ENCODE assay signal across 17 cellular contexts in genomic region chr1:165764277-165764676, GRCh38. TPM values are rescaled to one million over a fixed set of nuclear protein-coding genes. Genes with fewer than 3 reads are reported as not detected.
A peak's percentile ranks its signal among the peaks of the same experiment; 100 is the strongest.
DNase-seq lines count a peak whose midpoint lies in the region; ATAC-seq, FAIRE-seq and TF ChIP-seq lines count a peak whose summit lies in the region.
"Had no signal": no experiment of that assay in that cellular context is flagged by ENCODE, and none has a peak within 500 bp of the region (broad histone marks: within the 10 kb centered on the region; RNA-seq: fewer than 3 reads in every experiment).

No MANE protein-coding gene starts in this region.

- H3K9me2 ChIP-seq in SK-N-SH: no peaks in the 10 kb centered on the region

- H3K9me3 ChIP-seq in CD8-positive, alpha-beta memory T cell (ENCODE audit: low read length): no peaks in the 10 kb centered on the region
- no peaks in the 10 kb centered on the region for H3K9me3 ChIP-seq in SK-N-SH

- no peaks in the 10 kb centered on the region for H3K9me3 Mint-ChIP-seq in activated T-cell treated with anti-CD3 and anti-CD28 coated beads, Interleukin-2, amount 50 U/mL, for 24 hours
- no peaks in the 10 kb centered on the region for H3K9me3 Mint-ChIP-seq in activated T-cell treated with anti-CD3 and anti-CD28 coated beads, Interleukin-2, amount 50 U/mL, for 4 hours
- no peaks in the 10 kb centered on the region for H3K9me3 Mint-ChIP-seq in CD8-positive, alpha-beta memory T cell
- H3K9me3 Mint-ChIP-seq in activated T-helper 17 cell treated with anti-CD3 and anti-CD28 coated beads, Interleukin-2, amount 50 U/mL, for 72 hours: no peaks in the 10 kb centered on the region
- no peaks in the 10 kb centered on the region for H3K9me3 Mint-ChIP-seq in natural killer cell

- no peak overlapping the region for H3K4me3 ChIP-seq in CD8-positive, alpha-beta memory T cell (ENCODE audit: low read length)
- H3K4me3 ChIP-seq in SK-N-SH (ENCODE audit: low read depth in 2 of 2, low read length in 1 of 2): no peak overlapping the region

- WGBS in SK-N-SH (ENCODE audit: low lambda C conversion rate): 88% methylated on average over 1 of the region's 1 CpG

- peaks cover 80% of the 10 kb centered on the region for H3K79me2 ChIP-seq in SK-N-SH (ENCODE audit: insufficient read depth)

- intact Hi-C loops in natural killer cell (cut with micrococcal nuclease): no loop called here

- H3K27me3 ChIP-seq in CD8-positive, alpha-beta memory T cell (ENCODE audit: insufficient read depth, low read length, poor library complexity, severe bottlenecking): no peaks in the 10 kb centered on the region
- H3K27me3 ChIP-seq in SK-N-SH (ENCODE audit: insufficient read depth): no peaks in the 10 kb centered on the region

- peaks cover 42% of the 10 kb centered on the region for H3K4me1 ChIP-seq in CD8-positive, alpha-beta memory T cell (ENCODE audit: insufficient read depth, low read length)
- H3K4me1 ChIP-seq in SK-N-SH (ENCODE audit: control insufficient read depth in 1 of 2, insufficient read depth in 2 of 2, low read depth in 1 of 2, low read length in 1 of 2): peaks cover 4 to 7% of the 10 kb centered on the region in 2 experiments; a peak in 3 of 4 replicates

- H3K4me2 ChIP-seq in SK-N-SH: no peak overlapping the region

- ATAC-seq in activated T-cell treated with anti-CD3 and anti-CD28 coated beads, Interleukin-2, amount 50 U/mL, for 4 hours: no peak
- no peak for ATAC-seq in activated T-helper 17 cell treated with anti-CD3 and anti-CD28 coated beads, Interleukin-2, amount 50 U/mL, for 72 hours (replicated peaks)
- ATAC-seq in natural killer cell: no peak
- ATAC-seq in esophagus mucosa: no peak
- ATAC-seq: Panc1, Right ventricle myocardium inferior had no signal

- no peak for TF ChIP-seq CTCF in natural killer cell (IDR thresholded peaks at IDR 0.05)
- no peak for TF ChIP-seq CTCF in SK-N-SH (IDR thresholded peaks at IDR 0.05)
- no peak for TF ChIP-seq CTCF in D721Med (IDR thresholded peaks at IDR 0.05; ENCODE audit: insufficient read depth, missing control alignments)

- H3K27me3 Mint-ChIP-seq in activated T-cell treated with anti-CD3 and anti-CD28 coated beads, Interleukin-2, amount 50 U/mL, for 24 hours: no peaks in the 10 kb centered on the region
- H3K27me3 Mint-ChIP-seq in activated T-cell treated with anti-CD3 and anti-CD28 coated beads, Interleukin-2, amount 50 U/mL, for 4 hours (ENCODE audit: low read depth): no peaks in the 10 kb centered on the region
- H3K27me3 Mint-ChIP-seq in CD8-positive, alpha-beta memory T cell: peaks cover 0 to 2% of the 10 kb centered on the region in 2 donors
- no peaks in the 10 kb centered on the region for H3K27me3 Mint-ChIP-seq in activated T-helper 17 cell treated with anti-CD3 and anti-CD28 coated beads, Interleukin-2, amount 50 U/mL, for 72 hours
- H3K27me3 Mint-ChIP-seq in natural killer cell (ENCODE audit: low read depth in 2 of 2): no peaks in the 10 kb centered on the region

- CTCF ChIA-PET in CD8-positive, alpha-beta memory T cell (lab: Charles Lee): no interaction called here
- CTCF ChIA-PET in SK-N-SH (lab: Yijun Ruan, JAX): no interaction called here

- H3K4me1 Mint-ChIP-seq in activated T-cell treated with anti-CD3 and anti-CD28 coated beads, Interleukin-2, amount 50 U/mL, for 24 hours (ENCODE audit: low read depth): peaks cover 66% of the 10 kb centered on the region
- H3K4me1 Mint-ChIP-seq in activated T-cell treated with anti-CD3 and anti-CD28 coated beads, Interleukin-2, amount 50 U/mL, for 4 hours (ENCODE audit: low read depth): peaks cover 65% of the 10 kb centered on the region
- H3K4me1 Mint-ChIP-seq in CD8-positive, alpha-beta memory T cell: peaks cover 63 to 85% (median 83%) of the 10 kb centered on the region in 3 donors
- peaks cover 47% of the 10 kb centered on the region for H3K4me1 Mint-ChIP-seq in activated T-helper 17 cell treated with anti-CD3 and anti-CD28 coated beads, Interleukin-2, amount 50 U/mL, for 72 hours
- peaks cover 52 to 56% of the 10 kb centered on the region in 2 donors for H3K4me1 Mint-ChIP-seq in natural killer cell

- no peak for TF ChIP-seq RAD21 in SK-N-SH (IDR thresholded peaks at IDR 0.05; ENCODE audit: low read length)

- POLR2A ChIA-PET in CD8-positive, alpha-beta memory T cell (lab: Charles Lee): no interaction called here
- POLR2A ChIA-PET in SK-N-SH (lab: Yijun Ruan, JAX): no interaction called here

- peaks cover 17% of the 10 kb centered on the region for H3K36me3 ChIP-seq in CD8-positive, alpha-beta memory T cell (ENCODE audit: insufficient read depth, low read length)
- H3K36me3 ChIP-seq in SK-N-SH (replicated peaks in 1 of 2; ENCODE audit: control insufficient read depth in 1 of 2, insufficient read depth in 2 of 2, low read length in 1 of 2): peaks cover 50 to 55% of the 10 kb centered on the region in 2 experiments

- H3F3A ChIP-seq in SK-N-SH (replicated peaks; ENCODE audit: insufficient read depth): no peaks in the 10 kb centered on the region

- H3K27ac ChIP-seq in CD8-positive, alpha-beta memory T cell (ENCODE audit: low read depth, low read length): no peak overlapping the region
- no peak overlapping the region for H3K27ac ChIP-seq in SK-N-SH (ENCODE audit: low read depth in 2 of 2, low read length in 1 of 2)

- no peak overlapping the region for H3K9ac ChIP-seq in SK-N-SH

- peak overlapping the region; percentile 0 for H3K4me3 Mint-ChIP-seq in activated T-cell treated with anti-CD3 and anti-CD28 coated beads, Interleukin-2, amount 50 U/mL, for 24 hours
- H3K4me3 Mint-ChIP-seq in activated T-cell treated with anti-CD3 and anti-CD28 coated beads, Interleukin-2, amount 50 U/mL, for 4 hours: no peak overlapping the region
- H3K4me3 Mint-ChIP-seq in CD8-positive, alpha-beta memory T cell: peak overlapping the region in 5 of 7 donors; percentile 0 to 32 (median 9)
- H3K4me3 Mint-ChIP-seq in activated T-helper 17 cell treated with anti-CD3 and anti-CD28 coated beads, Interleukin-2, amount 50 U/mL, for 72 hours: peak overlapping the region; percentile 50
- no peak overlapping the region for H3K4me3 Mint-ChIP-seq in natural killer cell

- no peaks in the 10 kb centered on the region for H4K20me1 ChIP-seq in SK-N-SH (ENCODE audit: insufficient read depth)

- H3K36me3 Mint-ChIP-seq in activated T-cell treated with anti-CD3 and anti-CD28 coated beads, Interleukin-2, amount 50 U/mL, for 24 hours (ENCODE audit: low read depth): peaks cover 81% of the 10 kb centered on the region
- H3K36me3 Mint-ChIP-seq in activated T-cell treated with anti-CD3 and anti-CD28 coated beads, Interleukin-2, amount 50 U/mL, for 4 hours (ENCODE audit: insufficient read depth): peaks cover 52% of the 10 kb centered on the region
- peaks cover 9 to 76% (median 30%) of the 10 kb centered on the region in 3 donors for H3K36me3 Mint-ChIP-seq in CD8-positive, alpha-beta memory T cell
- H3K36me3 Mint-ChIP-seq in activated T-helper 17 cell treated with anti-CD3 and anti-CD28 coated beads, Interleukin-2, amount 50 U/mL, for 72 hours (ENCODE audit: low read depth): peaks cover 93% of the 10 kb centered on the region
- peaks cover 9% of the 10 kb centered on the region for H3K36me3 Mint-ChIP-seq in natural killer cell

- H2AFZ ChIP-seq in SK-N-SH (ENCODE audit: low read depth): no peak overlapping the region

- TF ChIP-seq EP300 in SK-N-SH (IDR thresholded peaks at IDR 0.05; ENCODE audit: borderline replicate concordance in 1 of 2, low read depth in 1 of 2, low read length in 1 of 2): no peak

- DNase-seq in activated T-cell treated with anti-CD3 and anti-CD28 coated beads, Interleukin-2, amount 50 U/mL, for 24 hours: no peak
- no peak for DNase-seq in activated T-cell treated with anti-CD3 and anti-CD28 coated beads, Interleukin-2, amount 50 U/mL, for 4 hours
- no peak for DNase-seq in CD8-positive, alpha-beta memory T cell
- no peak for DNase-seq in natural killer cell
- DNase-seq in SK-N-SH: no peak
- DNase-seq in D721Med (ENCODE audit: insufficient read length, low spot score): no peak
- DNase-seq: ACHN, EL, Karpas-422, NCI-H1417, NCI-H1930, NCI-H2171, NCI-H82 had no signal

- peak overlapping the region; percentile 34 for H3K27ac Mint-ChIP-seq in activated T-cell treated with anti-CD3 and anti-CD28 coated beads, Interleukin-2, amount 50 U/mL, for 24 hours
- peak overlapping the region in 4 of 8 donors; percentile 4 to 56 (median 8) for H3K27ac Mint-ChIP-seq in CD8-positive, alpha-beta memory T cell
- peak overlapping the region; percentile 15 for H3K27ac Mint-ChIP-seq in activated T-helper 17 cell treated with anti-CD3 and anti-CD28 coated beads, Interleukin-2, amount 50 U/mL, for 72 hours
- H3K27ac Mint-ChIP-seq in natural killer cell: peak overlapping the region; percentile 20 to 22

- FAIRE-seq in D721Med (lab: Jason Lieb, UNC): no peak

TF ChIP-seq in SK-N-SH, 30 proteins besides CTCF, POLR2A, EP300 and RAD21:
- no peak for TF ChIP-seq CHD2 (IDR thresholded peaks at IDR 0.05; ENCODE audit: low read length, partially characterized antibody)
- TF ChIP-seq NRF1 (IDR thresholded peaks at IDR 0.05; ENCODE audit: low read depth, low read length): no peak
- TF ChIP-seq JUND (IDR thresholded peaks at IDR 0.05): no peak
- no peak for TF ChIP-seq FOXM1 (IDR thresholded peaks at IDR 0.05; ENCODE audit: low read depth)
- no peak for TF ChIP-seq RXRA (IDR thresholded peaks at IDR 0.05; ENCODE audit: borderline replicate concordance, low read depth)
- no peak for TF ChIP-seq EZH2phosphoT487 (IDR thresholded peaks at IDR 0.05; ENCODE audit: borderline replicate concordance, low read depth)
- no peak for TF ChIP-seq NFIC (IDR thresholded peaks at IDR 0.05; ENCODE audit: borderline replicate concordance)

RNA-seq across cellular contexts. Expression of gene TMCO1, which starts 4.4 kb away (rescaled TPM):
- 10 to 100 TPM; 95.3 to 98.6 (median 95.8) TPM for total RNA-seq in activated T-cell treated with anti-CD3 and anti-CD28 coated beads, Interleukin-2, amount 50 U/mL, for 4 hours
- 100 to 1,000 TPM; 102 to 112 TPM for total RNA-seq in CD8-positive, alpha-beta memory T cell
- 148 TPM for polyA plus RNA-seq in CD8-positive, alpha-beta memory T cell
- 10 to 100 TPM; 62.4 to 97.7 TPM for total RNA-seq in activated T-helper 17 cell treated with anti-CD3 and anti-CD28 coated beads, Interleukin-2, amount 50 U/mL, for 72 hours
- 10 to 100 TPM; 45.4 to 52.6 (median 47.6) TPM for total RNA-seq in natural killer cell
- polyA plus RNA-seq in SK-N-SH (2012; rRNA removed): 54.4 and 114 TPM in 2 replicates
- 88.3 and 102 TPM in 2 replicates for polyA plus RNA-seq in SK-N-SH (2012; cell fraction: cytosol; rRNA removed)
- polyA plus RNA-seq in SK-N-SH (2012; cell fraction: nucleus; rRNA removed): 32.4 and 70.3 TPM in 2 replicates
- 60.6 TPM for total RNA-seq in esophagus mucosa

Comparison
In these comparisons a context has a peak if more than half of its experiments do, and no peak if none do; other contexts are left out.
1. H3K4me3 Mint-ChIP-seq: peak in activated T-cell treated with anti-CD3 and anti-CD28 coated beads, Interleukin-2, amount 50 U/mL, for 24 hours (single experiment), CD8-positive, alpha-beta memory T cell (5 of 7) and activated T-helper 17 cell treated with anti-CD3 and anti-CD28 coated beads, Interleukin-2, amount 50 U/mL, for 72 hours (single experiment); none in activated T-cell treated with anti-CD3 and anti-CD28 coated beads, Interleukin-2, amount 50 U/mL, for 4 hours (single experiment) and natural killer cell (single experiment).